Comparison of ENCODE assay signal across 9 cellular contexts in the genomic region with DNA sequence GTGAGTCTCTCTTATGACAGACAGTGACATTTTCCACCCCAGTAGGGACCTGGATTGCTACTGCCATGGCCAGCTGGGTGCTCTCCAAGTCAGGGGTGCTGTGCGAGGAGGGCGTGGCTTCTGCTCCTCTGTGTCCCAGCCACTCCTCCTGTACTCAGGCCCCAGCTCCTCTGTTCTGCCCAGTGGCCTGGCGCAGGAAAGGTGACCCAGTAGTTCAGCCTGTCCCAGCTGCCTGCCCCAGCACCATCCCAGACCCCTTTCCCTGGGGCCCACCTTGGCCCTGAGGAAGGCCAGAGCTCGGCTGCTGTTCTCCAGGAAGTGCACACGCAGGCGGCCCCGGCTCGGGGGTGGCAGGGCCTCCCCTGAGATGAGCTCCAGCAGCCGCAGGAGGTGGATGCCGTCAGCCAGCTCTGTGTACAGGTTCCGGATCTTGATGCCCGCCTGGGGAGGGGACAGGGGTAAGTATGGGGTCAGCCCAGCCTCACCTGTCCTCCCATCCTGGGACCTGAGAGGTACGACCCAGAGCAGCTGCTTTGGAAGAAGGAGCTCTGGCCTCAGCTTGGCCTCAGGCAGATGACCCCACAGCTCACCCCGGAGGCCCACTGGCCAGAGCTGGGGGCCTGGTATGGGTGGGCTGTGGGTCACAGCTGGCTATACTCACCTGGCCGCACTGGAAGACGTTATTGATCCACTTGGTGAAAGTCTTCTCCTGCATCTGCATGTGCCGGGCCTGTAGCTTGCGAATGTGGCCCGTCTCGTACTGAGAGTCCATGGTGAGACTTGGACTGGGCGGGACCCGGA. TPM values are rescaled to one million over a fixed set of nuclear protein-coding genes. Genes with fewer than 3 reads are reported as not detected.
A peak's percentile ranks its signal among the peaks of the same experiment; 100 is the strongest.
DNase-seq lines count a peak whose midpoint lies in the region; ATAC-seq and TF ChIP-seq lines count a peak whose summit lies in the region.
"Had no signal": no experiment of that assay in that cellular context is flagged by ENCODE, and none has a peak within 500 bp of the region (broad histone marks: within the 10 kb centered on the region; RNA-seq: fewer than 3 reads in every experiment).

No MANE protein-coding gene starts in this region.

- H3F3A ChIP-seq in GM23248 (ENCODE audit: insufficient read depth): peaks cover 2% of the 10 kb centered on the region

- no peaks in the 10 kb centered on the region for H3K9me2 ChIP-seq in GM23248 (ENCODE audit: insufficient read depth)

- H3K27me3 Mint-ChIP-seq in activated CD8-positive, alpha-beta memory T cell treated with anti-CD3 and anti-CD28 coated beads, Interleukin-2, amount 10 ng/mL, durations not matched to agents 7 days and 5 days: no peaks in the 10 kb centered on the region
- no peaks in the 10 kb centered on the region for H3K27me3 Mint-ChIP-seq in stimulated activated naive B cell treated with anti-CD40 and anti-IgM and Interleukin-4, amounts not matched to agents 10 μg/mL and 1 μg/mL and 100 μg/mL, for 72 hours

- peak overlapping the region; percentile 91 for H3K27ac ChIP-seq in left ventricle myocardium inferior (replicated peaks)
- H3K27ac ChIP-seq in GM23248: no peak overlapping the region

- TF ChIP-seq CTCF in left ventricle myocardium inferior (IDR thresholded peaks at IDR 0.05; ENCODE audit: borderline replicate concordance): no peak

- no peaks in the 10 kb centered on the region for H4K20me1 ChIP-seq in GM23248 (ENCODE audit: insufficient read depth)

- no peak overlapping the region for H3K4me2 ChIP-seq in GM23248 (ENCODE audit: unreplicated experiment)

- peaks cover 43% of the 10 kb centered on the region for H3K4me1 ChIP-seq in left ventricle myocardium inferior
- H3K4me1 ChIP-seq in GM23248 (ENCODE audit: insufficient read depth): peaks cover 13% of the 10 kb centered on the region

- H3K9me3 Mint-ChIP-seq in activated CD8-positive, alpha-beta memory T cell treated with anti-CD3 and anti-CD28 coated beads, Interleukin-2, amount 10 ng/mL, durations not matched to agents 7 days and 5 days (ENCODE audit: low read depth): no peaks in the 10 kb centered on the region
- H3K9me3 Mint-ChIP-seq in stimulated activated naive B cell treated with anti-CD40 and anti-IgM and Interleukin-4, amounts not matched to agents 10 μg/mL and 1 μg/mL and 100 μg/mL, for 72 hours: peaks cover 0 to 3% of the 10 kb centered on the region in 2 donors

- intact Hi-C loops in left ventricle myocardium inferior (cut with micrococcal nuclease): no loop called here

- H3K36me3 ChIP-seq in left ventricle myocardium inferior (peaks cover 8% of the 10 kb centered on the region), GM23248 (ENCODE audit: low read depth) (no peaks in the 10 kb centered on the region)

- H3K4me3 ChIP-seq in left ventricle myocardium inferior (peak overlapping the region; percentile 64), GM23248 (no peak overlapping the region)

- no peak overlapping the region for H3K9ac ChIP-seq in GM23248

- peak overlapping the region; percentile 62 for H3K4me3 Mint-ChIP-seq in activated CD8-positive, alpha-beta memory T cell treated with anti-CD3 and anti-CD28 coated beads, Interleukin-2, amount 10 ng/mL, durations not matched to agents 7 days and 5 days
- peak overlapping the region; percentile 13 to 56 for H3K4me3 Mint-ChIP-seq in stimulated activated naive B cell treated with anti-CD40 and anti-IgM and Interleukin-4, amounts not matched to agents 10 μg/mL and 1 μg/mL and 100 μg/mL, for 72 hours

- no peaks in the 10 kb centered on the region for H3K36me3 Mint-ChIP-seq in activated CD8-positive, alpha-beta memory T cell treated with anti-CD3 and anti-CD28 coated beads, Interleukin-2, amount 10 ng/mL, durations not matched to agents 7 days and 5 days
- H3K36me3 Mint-ChIP-seq in stimulated activated naive B cell treated with anti-CD40 and anti-IgM and Interleukin-4, amounts not matched to agents 10 μg/mL and 1 μg/mL and 100 μg/mL, for 72 hours: peaks cover 15 to 28% of the 10 kb centered on the region in 2 donors

- H3K27ac Mint-ChIP-seq in activated CD8-positive, alpha-beta memory T cell treated with anti-CD3 and anti-CD28 coated beads, Interleukin-2, amount 10 ng/mL, durations not matched to agents 7 days and 5 days: peak overlapping the region; percentile 71
- peak overlapping the region; percentile 91 for H3K27ac Mint-ChIP-seq in stimulated activated naive B cell treated with anti-CD40 and anti-IgM and Interleukin-4, amounts not matched to agents 10 μg/mL and 1 μg/mL and 100 μg/mL, for 72 hours

- ATAC-seq in activated CD8-positive, alpha-beta memory T cell treated with anti-CD3 and anti-CD28 coated beads, Interleukin-2, amount 10 ng/mL, durations not matched to agents 7 days and 5 days: peak; percentile 13
- ATAC-seq in stimulated activated naive B cell treated with anti-CD40 and anti-IgM and Interleukin-4, amounts not matched to agents 10 μg/mL and 1 μg/mL and 100 μg/mL, for 72 hours (replicated peaks): peak; percentile 31 to 40
- ATAC-seq in HG02588 (IDR thresholded peaks at IDR 0.05; ENCODE audit: unreplicated experiment): no peak
- no peak for ATAC-seq in HG03442 (IDR thresholded peaks at IDR 0.05; ENCODE audit: unreplicated experiment)

- peak; percentile 50 for DNase-seq in activated CD8-positive, alpha-beta memory T cell treated with anti-CD3 and anti-CD28 coated beads, Interleukin-2, amount 10 ng/mL, durations not matched to agents 7 days and 5 days
- DNase-seq in activated CD8-positive, alpha-beta memory T cell treated with anti-CD3 and anti-CD28 coated beads, Interleukin-2, amount 50 U/mL, for 48 hours: no peak
- peak; percentile 22 for DNase-seq in activated CD4-positive, alpha-beta T cell treated with anti-CD3 and anti-CD28 coated beads, Interleukin-2, amount 50 U/mL, for 1 hour
- DNase-seq in left ventricle myocardium inferior: peak; percentile 84
- no peak for DNase-seq in stimulated activated naive B cell treated with anti-CD40 and anti-IgM and Interleukin-4, amounts not matched to agents 10 μg/mL and 1 μg/mL and 100 μg/mL, for 72 hours
- DNase-seq in GM23248: no peak
- DNase-seq: effector CD8-positive, alpha-beta T cell had no signal

- in situ Hi-C loops in GM23248 (cut with MboI): no loop called here

- CTCF ChIA-PET in activated CD8-positive, alpha-beta memory T cell treated with anti-CD3 and anti-CD28 coated beads, Interleukin-2, amount 10 ng/mL, durations not matched to agents 7 days and 5 days (lab: Charles Lee): interaction anchor here (1.1 to 5.2 kb wide), 10 partner anchors 9 to 121 kb away, joined by 3 to 47 read pairs (median 3); no protein-coding TSS in a partner anchor

- no peak overlapping the region for H2AFZ ChIP-seq in GM23248

- no peaks in the 10 kb centered on the region for H3K79me2 ChIP-seq in GM23248 (ENCODE audit: insufficient read depth)

- H3K4me1 Mint-ChIP-seq in activated CD8-positive, alpha-beta memory T cell treated with anti-CD3 and anti-CD28 coated beads, Interleukin-2, amount 10 ng/mL, durations not matched to agents 7 days and 5 days: peaks cover 46% of the 10 kb centered on the region
- peaks cover 41 to 58% of the 10 kb centered on the region in 2 donors for H3K4me1 Mint-ChIP-seq in stimulated activated naive B cell treated with anti-CD40 and anti-IgM and Interleukin-4, amounts not matched to agents 10 μg/mL and 1 μg/mL and 100 μg/mL, for 72 hours

- H3K9me3 ChIP-seq in left ventricle myocardium inferior (replicated peaks) (no peaks in the 10 kb centered on the region), GM23248 (ENCODE audit: low read depth) (no peaks in the 10 kb centered on the region)

- WGBS in GM23248 (ENCODE audit: low coverage in 1 of 2, low lambda C conversion rate in 2 of 2, missing lambda C conversion rate in 2 of 2), 2 experiments: 94 to 95% methylated on average over 22 of the region's 22 CpGs

- no peaks in the 10 kb centered on the region for H3K27me3 ChIP-seq in left ventricle myocardium inferior (ENCODE audit: low read depth)
- H3K27me3 ChIP-seq in GM23248 (replicated peaks; ENCODE audit: insufficient read depth): no peaks in the 10 kb centered on the region

RNA-seq across cellular contexts. Expression of a gene that starts 1.0 kb away (rescaled TPM):
- under 1 TPM; 0.54 to 0.91 TPM for total RNA-seq in activated CD8-positive, alpha-beta memory T cell treated with anti-CD3 and anti-CD28 coated beads, Interleukin-2, amount 10 ng/mL, durations not matched to agents 7 days and 5 days
- 2.7 TPM for total RNA-seq in left ventricle myocardium inferior
- 0.11 and 0.25 TPM in 2 replicates for total RNA-seq in GM23248 (2014; rRNA removed; shearing (Covaris generic))
- polyA plus RNA-seq in GM23248 (2016; fragmentation: Nextera tagmentation; extraction: Ambion mirVana): 0.03 TPM in 1 of 2 replicates, not detected in the other

RNA-seq across cellular contexts. Expression of a gene that starts 54.2 kb away (rescaled TPM):
- 1 to 10 TPM; 2.8 to 7.7 TPM for total RNA-seq in activated CD8-positive, alpha-beta memory T cell treated with anti-CD3 and anti-CD28 coated beads, Interleukin-2, amount 10 ng/mL, durations not matched to agents 7 days and 5 days
- 3.8 TPM for total RNA-seq in left ventricle myocardium inferior
- total RNA-seq in GM23248 (2014; rRNA removed; shearing (Covaris generic)): 1.4 TPM in 1 of 2 replicates, not detected in the other
- 1.1 and 1.6 TPM in 2 replicates for polyA plus RNA-seq in GM23248 (2016; fragmentation: Nextera tagmentation; extraction: Ambion mirVana)

Comparison
In these comparisons a context has a peak if more than half of its experiments do, and no peak if none do; other contexts are left out.
1. DNase-seq: peak in activated CD8-positive, alpha-beta memory T cell treated with anti-CD3 and anti-CD28 coated beads, Interleukin-2, amount 10 ng/mL, durations not matched to agents 7 days and 5 days (single experiment), activated CD4-positive, alpha-beta T cell treated with anti-CD3 and anti-CD28 coated beads, Interleukin-2, amount 50 U/mL, for 1 hour (single experiment) and left ventricle myocardium inferior (single experiment); none in activated CD8-positive, alpha-beta memory T cell treated with anti-CD3 and anti-CD28 coated beads, Interleukin-2, amount 50 U/mL, for 48 hours (single experiment), stimulated activated naive B cell treated with anti-CD40 and anti-IgM and Interleukin-4, amounts not matched to agents 10 μg/mL and 1 μg/mL and 100 μg/mL, for 72 hours (single experiment) and GM23248 (single experiment).
2. ATAC-seq: peak in activated CD8-positive, alpha-beta memory T cell treated with anti-CD3 and anti-CD28 coated beads, Interleukin-2, amount 10 ng/mL, durations not matched to agents 7 days and 5 days (single experiment) and stimulated activated naive B cell treated with anti-CD40 and anti-IgM and Interleukin-4, amounts not matched to agents 10 μg/mL and 1 μg/mL and 100 μg/mL, for 72 hours (2 of 2); none in HG02588 (single experiment) and HG03442 (single experiment).